8 cellular contexts compared by ENCODE assay signal in genomic region chr10:72260588-72261322, GRCh38. TPM values are rescaled to one million over a fixed set of nuclear protein-coding genes. Genes with fewer than 3 reads are reported as not detected.
DNase-seq lines count a peak whose midpoint lies in the region; ATAC-seq and TF ChIP-seq lines count a peak whose summit lies in the region.

No MANE protein-coding gene starts in this region.

- H3K27ac Mint-ChIP-seq in activated CD8-positive, alpha-beta memory T cell treated with anti-CD3 and anti-CD28 coated beads, Interleukin-2, amount 10 ng/mL, durations not matched to agents 7 days and 5 days, result peak overlapping the region; percentile 98
- H3K27ac Mint-ChIP-seq in endothelial cell (ENCODE audit: unreplicated experiment), result no peak overlapping the region
- peak overlapping the region; percentile 98 for H3K27ac Mint-ChIP-seq in mesothelial cell of epicardium

- H3K9me3 Mint-ChIP-seq in activated CD8-positive, alpha-beta memory T cell treated with anti-CD3 and anti-CD28 coated beads, Interleukin-2, amount 10 ng/mL, durations not matched to agents 7 days and 5 days (ENCODE audit: low read depth), result no peaks in the 10 kb centered on the region
- H3K9me3 Mint-ChIP-seq in endothelial cell (ENCODE audit: unreplicated experiment) (no peaks in the 10 kb centered on the region), mesothelial cell of epicardium (no peaks in the 10 kb centered on the region)

- H3K4me1 Mint-ChIP-seq in activated CD8-positive, alpha-beta memory T cell treated with anti-CD3 and anti-CD28 coated beads, Interleukin-2, amount 10 ng/mL, durations not matched to agents 7 days and 5 days, result peaks cover 55% of the 10 kb centered on the region
- peaks cover 23% of the 10 kb centered on the region for H3K4me1 Mint-ChIP-seq in endothelial cell (ENCODE audit: unreplicated experiment)
- peaks cover 61% of the 10 kb centered on the region for H3K4me1 Mint-ChIP-seq in mesothelial cell of epicardium

- H3K36me3 Mint-ChIP-seq in activated CD8-positive, alpha-beta memory T cell treated with anti-CD3 and anti-CD28 coated beads, Interleukin-2, amount 10 ng/mL, durations not matched to agents 7 days and 5 days, result no peaks in the 10 kb centered on the region
- H3K36me3 Mint-ChIP-seq in endothelial cell (ENCODE audit: low read depth, unreplicated experiment), result no peaks in the 10 kb centered on the region
- no peaks in the 10 kb centered on the region for H3K36me3 Mint-ChIP-seq in mesothelial cell of epicardium

- peak overlapping the region; percentile 50 for H3K4me3 ChIP-seq in AG09309 (ENCODE audit: control insufficient read depth, low read depth, low read length)

- TF ChIP-seq CTCF in AG09309 (IDR thresholded peaks at IDR 0.05; ENCODE audit: control insufficient read depth, insufficient read depth, low read depth, low read length, missing control alignments), result peak; percentile 10
- TF ChIP-seq CTCF in endothelial cell (IDR thresholded peaks at IDR 0.05; ENCODE audit: unreplicated experiment), result no peak
- TF ChIP-seq CTCF in mesothelial cell of epicardium (IDR thresholded peaks at IDR 0.05; ENCODE audit: unreplicated experiment), result no peak

- peak overlapping the region; percentile 68 for H3K4me3 Mint-ChIP-seq in activated CD8-positive, alpha-beta memory T cell treated with anti-CD3 and anti-CD28 coated beads, Interleukin-2, amount 10 ng/mL, durations not matched to agents 7 days and 5 days
- H3K4me3 Mint-ChIP-seq in endothelial cell (ENCODE audit: unreplicated experiment) (peak overlapping the region; percentile 85), mesothelial cell of epicardium (peak overlapping the region; percentile 70)

- peak; percentile 62 for ATAC-seq in GM19035 (IDR thresholded peaks at IDR 0.05; ENCODE audit: unreplicated experiment)
- ATAC-seq in HG03196 (IDR thresholded peaks at IDR 0.05; ENCODE audit: unreplicated experiment), result peak; percentile 49
- ATAC-seq in activated CD8-positive, alpha-beta memory T cell treated with anti-CD3 and anti-CD28 coated beads, Interleukin-2, amount 10 ng/mL, durations not matched to agents 7 days and 5 days, result peak; percentile 78

- CTCF ChIA-PET in activated CD8-positive, alpha-beta memory T cell treated with anti-CD3 and anti-CD28 coated beads, Interleukin-2, amount 10 ng/mL, durations not matched to agents 7 days and 5 days (lab: Charles Lee), result interaction anchor here (0.6 to 11.6 kb wide), 24 partner anchors 8 to 215 kb away, joined by 3 to 94 read pairs (median 6); partner anchors contain the start of genes ANAPC16, ASCC1, DDIT4 and SPOCK2

- H3K27me3 Mint-ChIP-seq in activated CD8-positive, alpha-beta memory T cell treated with anti-CD3 and anti-CD28 coated beads, Interleukin-2, amount 10 ng/mL, durations not matched to agents 7 days and 5 days, result no peaks in the 10 kb centered on the region
- peaks cover 6% of the 10 kb centered on the region for H3K27me3 Mint-ChIP-seq in endothelial cell (ENCODE audit: unreplicated experiment)
- H3K27me3 Mint-ChIP-seq in mesothelial cell of epicardium (ENCODE audit: low read depth), result no peaks in the 10 kb centered on the region

- DNase-seq in AG09309 (ENCODE audit: low read depth) (no peak), NCI-H82 treated with DMSO at 0.1 percent for 48 hours (lab: John Stamatoyannopoulos, UW; ENCODE audit: unreplicated experiment) (peak; percentile 83), endothelial cell (ENCODE audit: low spot score) (peak; percentile 80), mesothelial cell of epicardium (ENCODE audit: low spot score in 2 of 2, unreplicated experiment in 2 of 2) (peak; percentile 70 to 85)
- DNase-seq in activated CD8-positive, alpha-beta memory T cell treated with anti-CD3 and anti-CD28 coated beads, Interleukin-2, amount 10 ng/mL, durations not matched to agents 7 days and 5 days, result peak; percentile 97
- peak; percentile 89 to 90 for DNase-seq in stimulated activated CD8-positive, alpha-beta memory T cell treated with anti-CD3 and anti-CD28 coated beads, Interleukin-2, amount 100 ng/mL, for 48 hours (ENCODE audit: low read depth in 2 of 2)

RNA-seq across cellular contexts. Expression of gene DDIT4, which starts 13.0 kb away (rescaled TPM):
- total RNA-seq in activated CD8-positive, alpha-beta memory T cell treated with anti-CD3 and anti-CD28 coated beads, Interleukin-2, amount 10 ng/mL, durations not matched to agents 7 days and 5 days, result 100 to 1,000 TPM; 291 to 293 TPM
- total RNA-seq in endothelial cell (ENCODE audit: unreplicated experiment), result 32.4 TPM
- total RNA-seq in mesothelial cell of epicardium, result 61.6 to 62.5 TPM (median 61.9 TPM) in 3 replicates

RNA-seq across cellular contexts. Expression of gene ASCC1, which starts 44.7 kb away (rescaled TPM):
- total RNA-seq in activated CD8-positive, alpha-beta memory T cell treated with anti-CD3 and anti-CD28 coated beads, Interleukin-2, amount 10 ng/mL, durations not matched to agents 7 days and 5 days, result 10 to 100 TPM; 34.9 to 36.8 TPM
- total RNA-seq in endothelial cell (ENCODE audit: unreplicated experiment) (32.1 TPM), mesothelial cell of epicardium (35.2 to 36.6 TPM (median 36.4 TPM) in 3 replicates)

RNA-seq across cellular contexts. Expression of gene ANAPC16, which starts 44.9 kb away (rescaled TPM):
- 10 to 100 TPM; 61.4 to 67.6 TPM for total RNA-seq in activated CD8-positive, alpha-beta memory T cell treated with anti-CD3 and anti-CD28 coated beads, Interleukin-2, amount 10 ng/mL, durations not matched to agents 7 days and 5 days
- total RNA-seq in endothelial cell (ENCODE audit: unreplicated experiment), result 56.7 TPM
- 74.3 to 80.5 TPM (median 78.7 TPM) in 3 replicates for total RNA-seq in mesothelial cell of epicardium
